Comparison of ENCODE assay signal across 1 cellular context in the genomic region with DNA sequence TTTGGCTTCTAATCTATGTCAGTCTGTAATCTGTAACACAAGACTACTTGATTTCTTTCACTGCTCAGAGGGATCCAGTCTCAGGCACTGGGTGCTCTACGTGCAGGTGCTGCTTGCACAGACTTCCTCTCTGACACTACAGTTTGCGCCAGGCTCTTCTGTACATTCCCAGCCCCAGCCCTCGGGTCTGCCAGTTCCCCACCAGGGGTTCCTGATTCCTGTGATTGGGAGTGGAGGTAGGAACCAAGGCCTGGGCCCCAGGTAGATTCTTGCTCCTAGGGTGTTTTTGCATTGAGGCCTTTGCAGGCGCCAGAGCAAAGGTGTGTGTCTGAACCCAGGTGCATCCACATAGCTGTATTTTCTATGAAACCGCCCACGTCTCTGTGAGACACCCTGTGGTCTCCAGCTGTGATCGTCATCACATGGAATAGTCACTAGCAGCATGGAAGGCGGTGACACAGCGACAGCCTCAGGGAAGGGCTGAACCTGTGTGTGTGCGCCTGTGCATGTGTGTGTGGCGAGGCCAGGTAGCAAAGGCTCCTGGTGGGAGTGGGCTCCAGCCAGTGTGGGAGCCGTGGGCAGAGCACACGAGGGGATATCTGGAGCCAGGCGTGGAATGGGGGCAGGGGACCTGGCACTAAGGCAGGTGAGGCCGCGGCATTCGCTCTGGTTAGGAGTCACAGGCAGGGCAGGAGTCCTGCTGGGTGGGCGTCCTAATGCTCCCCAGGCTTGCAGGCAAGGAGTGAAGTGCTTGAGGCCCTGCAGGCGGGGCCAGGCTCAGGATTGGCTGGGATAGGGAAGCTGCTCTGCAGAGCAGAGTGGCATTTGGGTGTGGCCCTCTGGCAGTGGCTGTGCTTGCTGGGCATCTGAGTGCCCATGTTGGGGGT.
TF ChIP-seq lines count a peak whose summit lies in the region.

No MANE protein-coding gene starts in this region.

TF ChIP-seq in K562, 482 proteins besides CTCF, POLR2A, EP300 and RAD21:
- TF ChIP-seq DNMT1 (IDR thresholded peaks at IDR 0.05) (no peak), TRIM25 (IDR thresholded peaks at IDR 0.05; ENCODE audit: borderline replicate concordance) (no peak), EGR1 (conservative IDR thresholded peaks at IDR 0.05) (peak; percentile 58), ZNF445 (CRISPR knock-in tag; IDR thresholded peaks at IDR 0.05; ENCODE audit: low read depth) (no peak), ZNF280A (IDR thresholded peaks at IDR 0.05; ENCODE audit: low read depth, partially characterized antibody) (no peak), SLC30A9 (CRISPR knock-in tag; IDR thresholded peaks at IDR 0.05) (no peak), SMAD1 (IDR thresholded peaks at IDR 0.05; ENCODE audit: low read depth, low read length, partially characterized antibody) (no peak), HEY1 (CRISPR knock-in tag; IDR thresholded peaks at IDR 0.05; ENCODE audit: borderline replicate concordance) (no peak)
